ENCODE assay signal across 8 cellular contexts in genomic region chr21:15730484-15731242, GRCh38. TPM values are rescaled to one million over a fixed set of nuclear protein-coding genes. Genes with fewer than 3 reads are reported as not detected.
DNase-seq lines count a peak whose midpoint lies in the region; ATAC-seq and TF ChIP-seq lines count a peak whose summit lies in the region.

No MANE protein-coding gene starts in this region.

- H3K9me3 ChIP-seq in IMR-90 (ENCODE audit: control insufficient read depth, insufficient read depth, low read length): no peaks in the 10 kb centered on the region
- no peaks in the 10 kb centered on the region for H3K9me3 ChIP-seq in iPS DF 6.9 (ENCODE audit: control insufficient read depth, insufficient read depth, low read length)
- H3K9me3 ChIP-seq in skeletal muscle satellite cell (replicated peaks; ENCODE audit: low read length): no peaks in the 10 kb centered on the region

- intact Hi-C loops in IMR-90 (cut with micrococcal nuclease): loop anchor here (5.0 kb wide), 1 partner anchor 112 kb away; no protein-coding TSS in a partner anchor

- peak overlapping the region; percentile 79 for H2BK5ac ChIP-seq in IMR-90 (ENCODE audit: low read depth, low read length, poor library complexity, severe bottlenecking)

- no peak for DNase-seq in GM12864 (ENCODE audit: low read depth)
- DNase-seq in IMR-90: no peak
- no peak for DNase-seq in activated naive CD4-positive, alpha-beta T cell treated with anti-CD3 and anti-CD28 coated beads, Interleukin-2, amount 50 U/mL, for 72 hours (ENCODE audit: low spot score in 2 of 2)
- no peak for DNase-seq in iPS DF 6.9 (ENCODE audit: low read depth, low spot score)

- 0% methylated on average over 7 of the region's 30 CpGs; no CpG with 5 or more reads in 1 of the 2 experiments for WGBS in IMR-90 (ENCODE audit: extremely low coverage in 2 of 2, insufficient read length in 1 of 2), 2 experiments
- no CpG with 5 or more reads among the region's 30 CpGs for WGBS in iPS DF 6.9 (ENCODE audit: insufficient coverage, insufficient read length)

- in situ Hi-C loops in IMR-90 (cut with MboI; ENCODE audit: low sequenced_read_pairs): no loop called here

- peak overlapping the region; percentile 77 for H3K4me3 ChIP-seq in GM12864 (ENCODE audit: low read depth, low read length)
- peak overlapping the region; percentile 96 for H3K4me3 ChIP-seq in IMR-90 (ENCODE audit: insufficient read depth, low read depth, low read length)
- peak overlapping the region; percentile 88; the same call in 1 of the 2 replicates for H3K4me3 ChIP-seq in iPS DF 6.9 (ENCODE audit: low read length)
- H3K4me3 ChIP-seq in skeletal muscle satellite cell (ENCODE audit: low read length): peak overlapping the region; percentile 88

- TF ChIP-seq CTCF in GM12864 (IDR thresholded peaks at IDR 0.05; ENCODE audit: low read depth, low read length, missing control alignments) (no peak), IMR-90 (conservative IDR thresholded peaks at IDR 0.05; ENCODE audit: low read depth, low read length) (no peak)

- H3K18ac ChIP-seq in IMR-90 (ENCODE audit: low read depth, low read length): peak overlapping the region; percentile 73

- H4K91ac ChIP-seq in IMR-90 (ENCODE audit: insufficient read depth, low read depth, low read length): peak overlapping the region; percentile 70

- H3K27ac ChIP-seq in IMR-90 (ENCODE audit: insufficient read depth, low read length) (peak overlapping the region; percentile 84), iPS DF 6.9 (ENCODE audit: low read length) (no peak overlapping the region)

- H3K9ac ChIP-seq in IMR-90 (ENCODE audit: low read depth, low read length) (peak overlapping the region; percentile 99), skeletal muscle satellite cell (ENCODE audit: low read depth, low read length) (peak overlapping the region; percentile 86)

- H3K36me3 Mint-ChIP-seq in activated naive CD4-positive, alpha-beta T cell treated with anti-CD3 and anti-CD28 coated beads, Interleukin-2, amount 50 U/mL, for 72 hours: peaks cover 6 to 8% of the 10 kb centered on the region in 2 donors

- dilution Hi-C loops in IMR-90 (cut with HindIII; ENCODE audit: low sequenced_read_pairs, unreplicated experiment): no loop called here

- ATAC-seq in IMR-90 (ENCODE audit: low read depth) (no peak), HG03135 (IDR thresholded peaks at IDR 0.05; ENCODE audit: unreplicated experiment) (no peak), GM21526 (IDR thresholded peaks at IDR 0.05; ENCODE audit: low FRiP score, unreplicated experiment) (no peak), HG03439 (IDR thresholded peaks at IDR 0.05; ENCODE audit: unreplicated experiment) (no peak)
- ATAC-seq in activated naive CD4-positive, alpha-beta T cell treated with anti-CD3 and anti-CD28 coated beads, Interleukin-2, amount 50 U/mL, for 72 hours: peak in 1 of 2 donors; percentile 0

- POLR2A ChIA-PET in IMR-90 (lab: Charles Lee; ENCODE audit: unreplicated experiment): no interaction called here

- peak overlapping the region; percentile 74; the same call in 1 of the 2 replicates for H3K56ac ChIP-seq in IMR-90 (ENCODE audit: extremely low read depth, insufficient read depth, low read length)

- BruUV-seq in IMR-90 (replicated peaks; lab: Mats Ljungman, UMichigan): no TSS peak

- H3K23ac ChIP-seq in IMR-90 (ENCODE audit: low read depth, low read length): peak overlapping the region; percentile 96

- no peaks in the 10 kb centered on the region for H3K9me3 Mint-ChIP-seq in activated naive CD4-positive, alpha-beta T cell treated with anti-CD3 and anti-CD28 coated beads, Interleukin-2, amount 50 U/mL, for 72 hours

- H3K36me3 ChIP-seq in IMR-90 (ENCODE audit: control insufficient read depth, insufficient read depth, low read length): no peaks in the 10 kb centered on the region
- no peaks in the 10 kb centered on the region for H3K36me3 ChIP-seq in iPS DF 6.9 (ENCODE audit: control insufficient read depth, insufficient read depth, low read length)
- H3K36me3 ChIP-seq in skeletal muscle satellite cell (ENCODE audit: insufficient read depth, low read length): no peaks in the 10 kb centered on the region

- CTCF ChIA-PET in IMR-90 (lab: Yijun Ruan, JAX): interaction anchor here (1.1 kb wide), 1 partner anchor 98 kb away, joined by 3 read pairs; no protein-coding TSS in a partner anchor

- no peaks in the 10 kb centered on the region; the same call in 1 of the 2 replicates for H3K27me3 ChIP-seq in IMR-90 (ENCODE audit: control insufficient read depth, insufficient read depth, low read length)
- H3K27me3 ChIP-seq in iPS DF 6.9 (ENCODE audit: control insufficient read depth, insufficient read depth, low read length): no peaks in the 10 kb centered on the region
- peaks cover 4% of the 10 kb centered on the region for H3K27me3 ChIP-seq in skeletal muscle satellite cell (ENCODE audit: control insufficient read depth, insufficient read depth, low read length)

- H3K4ac ChIP-seq in IMR-90 (ENCODE audit: low read depth, low read length): peak overlapping the region; percentile 87

- peak overlapping the region; percentile 89 to 93 for H3K27ac Mint-ChIP-seq in activated naive CD4-positive, alpha-beta T cell treated with anti-CD3 and anti-CD28 coated beads, Interleukin-2, amount 50 U/mL, for 72 hours

- TF ChIP-seq RAD21 in IMR-90 (IDR thresholded peaks at IDR 0.05; ENCODE audit: low read length): no peak

- no peak for TF ChIP-seq POLR2A in IMR-90 (IDR thresholded peaks at IDR 0.05; ENCODE audit: low read depth, low read length)

- 0 out of 2 replicates have a peak, but pooled peaks cover 2% of the 10 kb centered on the region for H3K9me1 ChIP-seq in IMR-90 (ENCODE audit: insufficient read depth, low read length)

- peak overlapping the region; percentile 96 for H2AFZ ChIP-seq in IMR-90 (replicated peaks; ENCODE audit: low read length, poor library complexity)

- H2BK120ac ChIP-seq in IMR-90 (ENCODE audit: low read depth, low read length): peak overlapping the region; percentile 42; the same call in 1 of the 2 replicates

- H2AK5ac ChIP-seq in IMR-90 (ENCODE audit: low read depth, low read length): peak overlapping the region; percentile 93

- 0 out of 2 replicates have a peak overlapping the region, but pooled peaks have one; percentile 3 for H2BK20ac ChIP-seq in IMR-90 (ENCODE audit: low read depth, low read length)

- peak overlapping the region in 1 of 2 experiments; percentile 40; a peak in 2 of 4 replicates for H4K8ac ChIP-seq in IMR-90 (ENCODE audit: low read depth in 2 of 2, low read length in 2 of 2)

- peaks cover 3% of the 10 kb centered on the region; the same call in 1 of the 2 replicates for H3K4me1 ChIP-seq in IMR-90 (ENCODE audit: control insufficient read depth, insufficient read depth, low read length)
- no peaks in the 10 kb centered on the region for H3K4me1 ChIP-seq in iPS DF 6.9 (ENCODE audit: control insufficient read depth, insufficient read depth, low read length)
- peaks cover 15% of the 10 kb centered on the region for H3K4me1 ChIP-seq in skeletal muscle satellite cell (ENCODE audit: control insufficient read depth, insufficient read depth, low read length)

- H4K20me1 ChIP-seq in IMR-90 (ENCODE audit: insufficient read depth, low read length): peaks cover 7% of the 10 kb centered on the region; the same call in 1 of the 2 replicates

- H3K79me1 ChIP-seq in IMR-90 (ENCODE audit: low read depth in 1 of 2, low read length in 2 of 2): peaks cover 8 to 33% of the 10 kb centered on the region in 2 experiments; a peak in 3 of 4 replicates

- H4K5ac ChIP-seq in IMR-90 (ENCODE audit: low read depth, low read length): no peak overlapping the region; the same call in none of the 2 replicates

- H2AK9ac ChIP-seq in IMR-90 (replicated peaks; ENCODE audit: low read depth, low read length, poor library complexity): peak overlapping the region; percentile 92

- H3K14ac ChIP-seq in IMR-90 (replicated peaks; ENCODE audit: low read depth, low read length): peak overlapping the region; percentile 95

- H3K4me2 ChIP-seq in IMR-90 (ENCODE audit: low read depth, low read length) (peak overlapping the region; percentile 98), skeletal muscle satellite cell (ENCODE audit: low read length) (peak overlapping the region; percentile 95)

- 0 out of 3 replicates have a peak overlapping the region, but pooled peaks have one; percentile 15 for H2BK15ac ChIP-seq in IMR-90 (ENCODE audit: low read depth, low read length)

TF ChIP-seq in IMR-90, 13 proteins besides CTCF, POLR2A, EP300 and RAD21 (continues in another document):
- TF ChIP-seq BHLHE40 (IDR thresholded peaks at IDR 0.05; ENCODE audit: low read depth, low read length): no peak
- no peak for TF ChIP-seq FOS (IDR thresholded peaks at IDR 0.05; ENCODE audit: low read depth, low read length)
- TF ChIP-seq MXI1 (IDR thresholded peaks at IDR 0.05; ENCODE audit: borderline replicate concordance, low read depth, low read length): no peak
- TF ChIP-seq CEBPB (IDR thresholded peaks at IDR 0.05; ENCODE audit: low read depth, low read length): no peak
- no peak for TF ChIP-seq MAFK (IDR thresholded peaks at IDR 0.05; ENCODE audit: low read depth, low read length)
- no peak for TF ChIP-seq USF2 (IDR thresholded peaks at IDR 0.05; ENCODE audit: low read depth, low read length)
- TF ChIP-seq RFX5 (IDR thresholded peaks at IDR 0.05; ENCODE audit: low read depth, low read length): no peak
- TF ChIP-seq MAZ (IDR thresholded peaks at IDR 0.05; ENCODE audit: borderline replicate concordance, low read depth, low read length): no peak
- no peak for TF ChIP-seq CHD1 (IDR thresholded peaks at IDR 0.05; ENCODE audit: low read depth, low read length)
- TF ChIP-seq RCOR1 (IDR thresholded peaks at IDR 0.05; ENCODE audit: insufficient replicate concordance, low read length): no peak

RNA-seq across cellular contexts. Expression of gene USP25, which starts 0.9 kb away (rescaled TPM):
- total RNA-seq in IMR-90 (2012; rRNA removed): 23.3 and 30.8 TPM in 2 replicates
- 7.2 and 9.3 TPM in 2 replicates for polyA plus RNA-seq in IMR-90 (2012; rRNA removed)
- polyA plus RNA-seq in IMR-90 (2012; cell fraction: cytosol; rRNA removed): 1.8 and 2.7 TPM in 2 replicates
- 1.2 and 16.3 TPM in 2 replicates for polyA plus RNA-seq in IMR-90 (2012; cell fraction: nucleus; rRNA removed; ENCODE audit: low replicate concordance)
- total RNA-seq in activated naive CD4-positive, alpha-beta T cell treated with anti-CD3 and anti-CD28 coated beads, Interleukin-2, amount 50 U/mL, for 72 hours: 10 to 100 TPM; 20.9 to 32.7 TPM
- total RNA-seq in skeletal muscle satellite cell (2012; rRNA removed): 22.1 and 31.9 TPM in 2 replicates
